17 cellular contexts compared by ENCODE assay signal in the genomic region with DNA sequence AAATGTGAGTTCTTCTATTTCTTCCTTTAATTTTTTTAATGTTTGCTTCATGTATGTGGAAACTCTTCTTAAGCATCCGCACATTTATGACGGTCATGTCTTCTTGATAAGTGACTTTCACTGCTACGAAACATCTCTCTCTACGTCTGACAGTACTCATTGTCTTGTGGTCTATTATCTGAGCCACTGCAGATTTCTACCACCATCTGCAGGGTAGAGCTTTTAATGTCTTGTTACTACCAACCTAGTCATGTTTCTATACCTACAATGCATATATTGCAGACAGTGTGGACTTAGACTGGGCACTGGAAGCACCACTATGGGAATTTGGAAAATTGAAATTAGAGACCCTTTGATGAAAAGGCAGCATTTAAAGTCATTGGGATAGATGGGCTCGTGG.
"Had no signal": no experiment of that assay in that cellular context is flagged by ENCODE, and none has a peak within 500 bp of the region (broad histone marks: within the 10 kb centered on the region; RNA-seq: fewer than 3 reads in every experiment).

No MANE protein-coding gene starts in this region.

- H3K9me3 ChIP-seq: heart left ventricle, right atrium auricular region, sigmoid colon, thoracic aorta, transverse colon had no signal

- H3K36me3 ChIP-seq: heart left ventricle, right atrium auricular region, sigmoid colon, thoracic aorta, transverse colon had no signal

- H3K4me1 ChIP-seq: right atrium auricular region, sigmoid colon, transverse colon had no signal

- H3K27ac ChIP-seq: heart left ventricle, right atrium auricular region, sigmoid colon, skin epidermis, thoracic aorta, transverse colon had no signal

- DNase-seq: effector CD4-positive, alpha-beta T cell; endodermal cell; erythroblast; heart left ventricle; hypothalamus; kidney glomerular epithelial cell; mammary epithelial cell; naive thymus-derived CD4-positive, alpha-beta T cell; sigmoid colon; stimulated activated CD4-positive, alpha-beta T cell treated with anti-CD3 and anti-CD28 coated beads, Interleukin-2, amount 100 ng/mL, for 24 hours; stimulated activated CD4-positive, alpha-beta T cell treated with anti-CD3 and anti-CD28 coated beads, Interleukin-4, amount 100 ng/mL, for 4 hours; stimulated activated naive B cell treated with anti-CD40 and anti-IgM and Interleukin-4, amounts not matched to agents 10 μg/mL and 1 μg/mL and 100 μg/mL, for 72 hours; stimulated activated naive CD8-positive, alpha-beta T cell treated with anti-CD3 and anti-CD28 coated beads, Interleukin-15, amount 100 ng/mL, for 72 hours; transverse colon had no signal

- ATAC-seq: heart left ventricle; naive thymus-derived CD4-positive, alpha-beta T cell; stimulated activated naive B cell treated with anti-CD40 and anti-IgM and Interleukin-4, amounts not matched to agents 10 μg/mL and 1 μg/mL and 100 μg/mL, for 72 hours; stimulated activated naive CD8-positive, alpha-beta T cell treated with anti-CD3 and anti-CD28 coated beads, Interleukin-15, amount 100 ng/mL, for 72 hours had no signal

- H3K27me3 ChIP-seq: heart left ventricle, right atrium auricular region, sigmoid colon, transverse colon had no signal

- H3K4me3 ChIP-seq: heart left ventricle, right atrium auricular region, sigmoid colon, skin epidermis, thoracic aorta, transverse colon had no signal
